In genomic region chr6:170156448-170157375, GRCh38 we compare ENCODE assay signal across 29 cellular contexts.
DNase-seq lines count a peak whose midpoint lies in the region; ATAC-seq, FAIRE-seq and TF ChIP-seq lines count a peak whose summit lies in the region.
"Had no signal": no experiment of that assay in that cellular context is flagged by ENCODE, and none has a peak within 500 bp of the region (broad histone marks: within the 10 kb centered on the region; RNA-seq: fewer than 3 reads in every experiment).

No MANE protein-coding gene starts in this region.

- peak overlapping the region; percentile 96 for H2BK15ac ChIP-seq in neuronal stem cell (ENCODE audit: low read length)

- H3K4me3 Mint-ChIP-seq in central memory CD8-positive, alpha-beta T cell: no peak overlapping the region
- no peak overlapping the region for H3K4me3 Mint-ChIP-seq in type B pancreatic cell
- H3K4me3 Mint-ChIP-seq: CD14-positive monocyte; CD8-positive, alpha-beta memory T cell had no signal

- no peaks in the 10 kb centered on the region for H3K4me1 Mint-ChIP-seq in central memory CD8-positive, alpha-beta T cell
- H3K4me1 Mint-ChIP-seq in type B pancreatic cell (ENCODE audit: unreplicated experiment): peaks cover 14% of the 10 kb centered on the region

- in situ Hi-C loops in HepG2 (cut with HindIII; ENCODE audit: extremely low pct_ligation_motif_present, low pct_unique_long_range_greater_than_20kb): no loop called here

- DNase-seq in right lobe of liver (peak in 2 of 3 donors; percentile 37 to 49), HepG2 (ENCODE audit: low spot score) (no peak), neuronal stem cell (ENCODE audit: low spot score) (no peak), suprapubic skin (ENCODE audit: low spot score in 2 of 2) (peak; percentile 54 to 73), NCI-H510A (lab: John Stamatoyannopoulos, UW) (no peak), stomach (no peak), type B pancreatic cell (ENCODE audit: extremely low spot score, unreplicated experiment) (no peak)
- DNase-seq in central memory CD8-positive, alpha-beta T cell (ENCODE audit: low spot score in 2 of 2): no peak
- DNase-seq: AML-193; Calu3; CD8-positive, alpha-beta memory T cell; DMS79 treated with DMSO at 0.1 percent for 48 hours; GF-D8; HCEC 1CT; KBM-7; MV-4-11; NCI-H1105; NCI-H1436 treated with DMSO at 0.1 percent for 48 hours; NCI-H187 treated with DMSO at 0.1 percent for 48 hours; NCI-H2107; NCI-H524 treated with DMSO at 0.1 percent for 48 hours; NCI-H774; PC-3; SJCRH30 had no signal

- POLR2A ChIA-PET in HepG2 (lab: Yijun Ruan, JAX): no interaction called here

- H4K8ac ChIP-seq in neuronal stem cell (ENCODE audit: low read depth, low read length): no peak overlapping the region

- H3K79me2 ChIP-seq in HepG2 (ENCODE audit: insufficient read depth, low read length): no peaks in the 10 kb centered on the region

- peaks cover 2% of the 10 kb centered on the region for H3K79me1 ChIP-seq in neuronal stem cell (ENCODE audit: low read depth, low read length)

- H2AK5ac ChIP-seq in neuronal stem cell (ENCODE audit: low read depth, low read length): peak overlapping the region; percentile 81

- H3K4me2 ChIP-seq in HepG2 (ENCODE audit: low read depth, low read length) (no peak overlapping the region), neuronal stem cell (ENCODE audit: insufficient read depth, low read length, poor library complexity, severe bottlenecking) (no peak overlapping the region)
- H3K4me2 ChIP-seq: A549 had no signal

- no peak overlapping the region for H3K4ac ChIP-seq in neuronal stem cell (ENCODE audit: low read length)

- H3K14ac ChIP-seq in neuronal stem cell (ENCODE audit: low read length): peak overlapping the region; percentile 84

- no peak for TF ChIP-seq CTCF in right lobe of liver (IDR thresholded peaks at IDR 0.05)
- TF ChIP-seq CTCF in HepG2 (CRISPR knock-in tag; IDR thresholded peaks at IDR 0.05): no peak
- no peak for TF ChIP-seq CTCF in suprapubic skin (IDR thresholded peaks at IDR 0.05)
- no peak for TF ChIP-seq CTCF in stomach (IDR thresholded peaks at IDR 0.05)
- TF ChIP-seq CTCF in type B pancreatic cell (conservative IDR thresholded peaks at IDR 0.05): no peak

- H3K4me3 ChIP-seq in right lobe of liver (no peak overlapping the region), HepG2 (replicated peaks in 1 of 3; ENCODE audit: insufficient read depth in 1 of 3, low read depth in 2 of 3, low read length in 3 of 3) (no peak overlapping the region), neuronal stem cell (ENCODE audit: low read length in 2 of 2) (no peak overlapping the region), suprapubic skin (no peak overlapping the region), stomach (no peak overlapping the region)
- H3K4me3 ChIP-seq: A549, SJCRH30 had no signal

- TF ChIP-seq POLR2A in right lobe of liver (IDR thresholded peaks at IDR 0.05) (no peak), HepG2 (IDR thresholded peaks at IDR 0.05; ENCODE audit: insufficient read depth in 1 of 2, low read depth in 2 of 2, low read length in 2 of 2) (no peak), suprapubic skin (IDR thresholded peaks at IDR 0.05) (no peak), stomach (IDR thresholded peaks at IDR 0.05) (no peak)

- peak overlapping the region; percentile 80 for H3K27ac Mint-ChIP-seq in central memory CD8-positive, alpha-beta T cell (ENCODE audit: low read depth)
- no peak overlapping the region for H3K27ac Mint-ChIP-seq in type B pancreatic cell
- H3K27ac Mint-ChIP-seq: CD14-positive monocyte had no signal

- TF ChIP-seq EP300 in HepG2 (IDR thresholded peaks at IDR 0.05; ENCODE audit: low read depth in 2 of 2, low read length in 2 of 2): no peak
- no peak for TF ChIP-seq EP300 in HepG2 (CRISPR knock-in tag; IDR thresholded peaks at IDR 0.05; ENCODE audit: borderline replicate concordance)
- TF ChIP-seq EP300 in suprapubic skin (IDR thresholded peaks at IDR 0.05): no peak
- no peak for TF ChIP-seq EP300 in stomach (IDR thresholded peaks at IDR 0.05)

- H3K36me3 ChIP-seq in right lobe of liver: no peaks in the 10 kb centered on the region
- no peaks in the 10 kb centered on the region for H3K36me3 ChIP-seq in HepG2 (replicated peaks in 1 of 2; ENCODE audit: control insufficient read depth in 1 of 2, insufficient read depth in 2 of 2, low read length in 2 of 2)
- no peaks in the 10 kb centered on the region for H3K36me3 ChIP-seq in neuronal stem cell (replicated peaks in 1 of 2; ENCODE audit: control insufficient read depth in 2 of 2, insufficient read depth in 2 of 2, low read length in 2 of 2)
- H3K36me3 ChIP-seq in suprapubic skin: no peaks in the 10 kb centered on the region
- no peaks in the 10 kb centered on the region for H3K36me3 ChIP-seq in stomach
- H3K36me3 ChIP-seq: SJCRH30 had no signal

- H3K27ac ChIP-seq in right lobe of liver (no peak overlapping the region), HepG2 (ENCODE audit: extremely low read length, insufficient read depth, low read length) (no peak overlapping the region), neuronal stem cell (replicated peaks; ENCODE audit: low read length) (no peak overlapping the region), suprapubic skin (no peak overlapping the region), stomach (no peak overlapping the region)
- H3K27ac ChIP-seq: A549, SJCRH30 had no signal

- no peak overlapping the region for H4K91ac ChIP-seq in neuronal stem cell (ENCODE audit: low read depth, low read length, poor library complexity)

- H2BK12ac ChIP-seq in neuronal stem cell (ENCODE audit: low read length): peak overlapping the region; percentile 60

- no peaks in the 10 kb centered on the region for H3K27me3 ChIP-seq in right lobe of liver
- peaks cover 7 to 53% of the 10 kb centered on the region in 2 experiments for H3K27me3 ChIP-seq in HepG2 (ENCODE audit: control insufficient read depth in 1 of 2, insufficient read depth in 2 of 2, low read length in 2 of 2)
- H3K27me3 ChIP-seq in neuronal stem cell (ENCODE audit: control insufficient read depth in 3 of 3, insufficient read depth in 3 of 3, low read depth in 1 of 3, low read length in 3 of 3): peaks cover 0 to 4% (median 0%) of the 10 kb centered on the region in 3 experiments
- H3K27me3 ChIP-seq in suprapubic skin: peaks cover 16% of the 10 kb centered on the region
- peaks cover 0 to 18% (median 0%) of the 10 kb centered on the region in 3 donors for H3K27me3 ChIP-seq in stomach

- intact Hi-C loops in right lobe of liver (cut with DNase I) (no loop called here), HepG2 (cut with micrococcal nuclease; ENCODE audit: unreplicated experiment) (no loop called here), stomach (cut with DNase I; ENCODE audit: low total_unique reads) (no loop called here)

- no TSS peak for BruUV-seq in HepG2 (replicated peaks; lab: Mats Ljungman, UMichigan)

- peaks cover 2% of the 10 kb centered on the region for H3K36me3 Mint-ChIP-seq in central memory CD8-positive, alpha-beta T cell (ENCODE audit: insufficient read depth)
- H3K36me3 Mint-ChIP-seq in type B pancreatic cell: no peaks in the 10 kb centered on the region
- H3K36me3 Mint-ChIP-seq: CD8-positive, alpha-beta memory T cell had no signal

- H4K20me1 ChIP-seq in HepG2 (ENCODE audit: insufficient read depth, low read length): no peaks in the 10 kb centered on the region

- CTCF ChIA-PET in HepG2 (lab: Yijun Ruan, JAX; ENCODE audit: low intra/inter-chr PET ratio, low total read pairs): no interaction called here

- peaks cover 10% of the 10 kb centered on the region for H3K27me3 Mint-ChIP-seq in central memory CD8-positive, alpha-beta T cell
- peaks cover 6% of the 10 kb centered on the region for H3K27me3 Mint-ChIP-seq in type B pancreatic cell

- no peaks in the 10 kb centered on the region for H3K9me3 Mint-ChIP-seq in central memory CD8-positive, alpha-beta T cell
- H3K9me3 Mint-ChIP-seq in type B pancreatic cell: no peaks in the 10 kb centered on the region
- H3K9me3 Mint-ChIP-seq: CD8-positive, alpha-beta memory T cell had no signal

- no peak overlapping the region for H2BK5ac ChIP-seq in neuronal stem cell (ENCODE audit: low read length)

- no peak for FAIRE-seq in HepG2 (lab: Jason Lieb, UNC)
- FAIRE-seq: A549, GM12891, GM19239, H1 had no signal

- no peaks in the 10 kb centered on the region for H3K9me3 ChIP-seq in right lobe of liver
- H3K9me3 ChIP-seq in HepG2 (ENCODE audit: low read length): no peaks in the 10 kb centered on the region
- no peaks in the 10 kb centered on the region for H3K9me3 ChIP-seq in neuronal stem cell (replicated peaks in 1 of 2; ENCODE audit: control insufficient read depth in 2 of 2, insufficient read depth in 1 of 2, low read depth in 1 of 2, low read length in 2 of 2)
- H3K9me3 ChIP-seq in suprapubic skin: no peaks in the 10 kb centered on the region
- no peaks in the 10 kb centered on the region for H3K9me3 ChIP-seq in stomach
- H3K9me3 ChIP-seq: A549, SJCRH30 had no signal

- no peak overlapping the region for H3K23ac ChIP-seq in neuronal stem cell (ENCODE audit: low read depth, low read length, poor library complexity)

- no peak overlapping the region for H2BK120ac ChIP-seq in neuronal stem cell (ENCODE audit: low read depth, low read length)

- WGBS in right lobe of liver (ENCODE audit: insufficient coverage, low coverage, low lambda C conversion rate, missing lambda C conversion rate): 100% methylated on average over 1 of the region's 34 CpGs
- WGBS in HepG2 (ENCODE audit: low lambda C conversion rate): 24% methylated on average over 18 of the region's 34 CpGs
- WGBS in neuronal stem cell (ENCODE audit: extremely low coverage in 2 of 2, insufficient read length in 2 of 2, insufficient replicate concordance in 1 of 2), 2 donors: no CpG with 5 or more reads among the region's 34 CpGs
- 93% methylated on average over 16 of the region's 34 CpGs for WGBS in suprapubic skin
- 84 to 93% (median 90%) methylated on average over 26 to 34 of the region's 34 CpGs for WGBS in stomach, 5 donors

- no peak overlapping the region for H2AFZ ChIP-seq in HepG2 (ENCODE audit: low read length)
- no peak overlapping the region for H2AFZ ChIP-seq in neuronal stem cell (ENCODE audit: low read length)

- TF ChIP-seq RAD21 in HepG2 (CRISPR knock-in tag; IDR thresholded peaks at IDR 0.05): no peak

- H3K18ac ChIP-seq in neuronal stem cell (ENCODE audit: low read length): peak overlapping the region; percentile 61

- ATAC-seq in right lobe of liver: no peak
- no peak for ATAC-seq in HepG2
- ATAC-seq in central memory CD8-positive, alpha-beta T cell (replicated peaks; ENCODE audit: extremely low read depth, poor library complexity, severe bottlenecking): no peak
- ATAC-seq: A549, PC-3 had no signal

- peaks cover 0 to 7% (median 0%) of the 10 kb centered on the region in 4 donors for H3K4me1 ChIP-seq in right lobe of liver
- 0 out of 2 replicates have a peak, but pooled peaks cover 7% of the 10 kb centered on the region for H3K4me1 ChIP-seq in HepG2 (ENCODE audit: insufficient read depth, low read length)
- peaks cover 10 to 25% of the 10 kb centered on the region in 2 donors for H3K4me1 ChIP-seq in neuronal stem cell (ENCODE audit: control insufficient read depth in 2 of 2, insufficient read depth in 1 of 2, low read depth in 1 of 2, low read length in 2 of 2)
- H3K4me1 ChIP-seq in suprapubic skin: peaks cover 19% of the 10 kb centered on the region
- H3K4me1 ChIP-seq in stomach: peaks cover 17 to 21% (median 19%) of the 10 kb centered on the region in 4 donors

- H3K9ac ChIP-seq in HepG2 (ENCODE audit: insufficient read depth, low read depth, low read length) (no peak overlapping the region), neuronal stem cell (ENCODE audit: low read depth, low read length, poor library complexity) (no peak overlapping the region)

Comparison
In these comparisons a context has a peak if more than half of its experiments do, and no peak if none do; other contexts are left out.
1. DNase-seq: peak in right lobe of liver (2 of 3) and suprapubic skin (2 of 2); none in HepG2 (single experiment), central memory CD8-positive, alpha-beta T cell (0 of 2), neuronal stem cell (single experiment), NCI-H510A (single experiment), stomach (single experiment) and type B pancreatic cell (single experiment).